1 cellular context compared by ENCODE assay signal in the genomic region with DNA sequence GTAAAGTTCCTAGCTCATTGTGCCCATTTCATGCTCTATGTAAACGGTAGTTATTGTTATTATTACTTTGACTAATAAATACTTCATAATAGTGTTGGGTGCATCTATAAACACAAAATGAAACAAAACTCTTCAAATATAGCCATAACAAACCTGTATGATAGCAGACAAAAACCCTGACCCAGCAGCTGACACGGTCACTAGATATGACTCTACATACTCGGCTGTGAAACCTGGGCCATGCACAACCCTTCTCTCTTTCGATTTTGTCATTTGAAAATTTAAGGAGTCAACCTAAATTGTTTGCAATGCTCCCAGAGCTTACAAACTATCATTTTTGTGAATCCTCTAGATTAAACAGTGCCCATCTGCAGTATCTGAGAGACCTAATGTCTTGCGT.
TF ChIP-seq lines count a peak whose summit lies in the region.

No MANE protein-coding gene starts in this region.

TF ChIP-seq in GM12878, 131 proteins besides CTCF, POLR2A, EP300 and RAD21:
- TF ChIP-seq PAX8 (IDR thresholded peaks at IDR 0.05): no peak
- TF ChIP-seq CBX3 (IDR thresholded peaks at IDR 0.05; ENCODE audit: borderline replicate concordance, low read depth): no peak
- no peak for TF ChIP-seq SMAD1 (IDR thresholded peaks at IDR 0.05; ENCODE audit: low read depth, partially characterized antibody)
- TF ChIP-seq JUND (IDR thresholded peaks at IDR 0.05; ENCODE audit: low read depth, low read length): no peak
- TF ChIP-seq, protein P1, sequence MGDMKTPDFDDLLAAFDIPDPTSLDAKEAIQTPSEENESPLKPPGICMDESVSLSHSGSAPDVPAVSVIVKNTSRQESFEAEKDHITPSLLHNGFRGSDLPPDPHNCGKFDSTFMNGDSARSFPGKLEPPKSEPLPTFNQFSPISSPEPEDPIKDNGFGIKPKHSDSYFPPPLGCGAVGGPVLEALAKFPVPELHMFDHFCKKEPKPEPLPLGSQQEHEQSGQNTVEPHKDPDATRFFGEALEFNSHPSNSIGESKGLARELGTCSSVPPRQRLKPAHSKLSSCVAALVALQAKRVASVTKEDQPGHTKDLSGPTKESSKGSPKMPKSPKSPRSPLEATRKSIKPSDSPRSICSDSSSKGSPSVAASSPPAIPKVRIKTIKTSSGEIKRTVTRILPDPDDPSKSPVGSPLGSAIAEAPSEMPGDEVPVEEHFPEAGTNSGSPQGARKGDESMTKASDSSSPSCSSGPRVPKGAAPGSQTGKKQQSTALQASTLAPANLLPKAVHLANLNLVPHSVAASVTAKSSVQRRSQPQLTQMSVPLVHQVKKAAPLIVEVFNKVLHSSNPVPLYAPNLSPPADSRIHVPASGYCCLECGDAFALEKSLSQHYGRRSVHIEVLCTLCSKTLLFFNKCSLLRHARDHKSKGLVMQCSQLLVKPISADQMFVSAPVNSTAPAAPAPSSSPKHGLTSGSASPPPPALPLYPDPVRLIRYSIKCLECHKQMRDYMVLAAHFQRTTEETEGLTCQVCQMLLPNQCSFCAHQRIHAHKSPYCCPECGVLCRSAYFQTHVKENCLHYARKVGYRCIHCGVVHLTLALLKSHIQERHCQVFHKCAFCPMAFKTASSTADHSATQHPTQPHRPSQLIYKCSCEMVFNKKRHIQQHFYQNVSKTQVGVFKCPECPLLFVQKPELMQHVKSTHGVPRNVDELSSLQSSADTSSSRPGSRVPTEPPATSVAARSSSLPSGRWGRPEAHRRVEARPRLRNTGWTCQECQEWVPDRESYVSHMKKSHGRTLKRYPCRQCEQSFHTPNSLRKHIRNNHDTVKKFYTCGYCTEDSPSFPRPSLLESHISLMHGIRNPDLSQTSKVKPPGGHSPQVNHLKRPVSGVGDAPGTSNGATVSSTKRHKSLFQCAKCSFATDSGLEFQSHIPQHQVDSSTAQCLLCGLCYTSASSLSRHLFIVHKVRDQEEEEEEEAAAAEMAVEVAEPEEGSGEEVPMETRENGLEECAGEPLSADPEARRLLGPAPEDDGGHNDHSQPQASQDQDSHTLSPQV (IDR thresholded peaks at IDR 0.05): no peak
- TF ChIP-seq, protein P2, sequence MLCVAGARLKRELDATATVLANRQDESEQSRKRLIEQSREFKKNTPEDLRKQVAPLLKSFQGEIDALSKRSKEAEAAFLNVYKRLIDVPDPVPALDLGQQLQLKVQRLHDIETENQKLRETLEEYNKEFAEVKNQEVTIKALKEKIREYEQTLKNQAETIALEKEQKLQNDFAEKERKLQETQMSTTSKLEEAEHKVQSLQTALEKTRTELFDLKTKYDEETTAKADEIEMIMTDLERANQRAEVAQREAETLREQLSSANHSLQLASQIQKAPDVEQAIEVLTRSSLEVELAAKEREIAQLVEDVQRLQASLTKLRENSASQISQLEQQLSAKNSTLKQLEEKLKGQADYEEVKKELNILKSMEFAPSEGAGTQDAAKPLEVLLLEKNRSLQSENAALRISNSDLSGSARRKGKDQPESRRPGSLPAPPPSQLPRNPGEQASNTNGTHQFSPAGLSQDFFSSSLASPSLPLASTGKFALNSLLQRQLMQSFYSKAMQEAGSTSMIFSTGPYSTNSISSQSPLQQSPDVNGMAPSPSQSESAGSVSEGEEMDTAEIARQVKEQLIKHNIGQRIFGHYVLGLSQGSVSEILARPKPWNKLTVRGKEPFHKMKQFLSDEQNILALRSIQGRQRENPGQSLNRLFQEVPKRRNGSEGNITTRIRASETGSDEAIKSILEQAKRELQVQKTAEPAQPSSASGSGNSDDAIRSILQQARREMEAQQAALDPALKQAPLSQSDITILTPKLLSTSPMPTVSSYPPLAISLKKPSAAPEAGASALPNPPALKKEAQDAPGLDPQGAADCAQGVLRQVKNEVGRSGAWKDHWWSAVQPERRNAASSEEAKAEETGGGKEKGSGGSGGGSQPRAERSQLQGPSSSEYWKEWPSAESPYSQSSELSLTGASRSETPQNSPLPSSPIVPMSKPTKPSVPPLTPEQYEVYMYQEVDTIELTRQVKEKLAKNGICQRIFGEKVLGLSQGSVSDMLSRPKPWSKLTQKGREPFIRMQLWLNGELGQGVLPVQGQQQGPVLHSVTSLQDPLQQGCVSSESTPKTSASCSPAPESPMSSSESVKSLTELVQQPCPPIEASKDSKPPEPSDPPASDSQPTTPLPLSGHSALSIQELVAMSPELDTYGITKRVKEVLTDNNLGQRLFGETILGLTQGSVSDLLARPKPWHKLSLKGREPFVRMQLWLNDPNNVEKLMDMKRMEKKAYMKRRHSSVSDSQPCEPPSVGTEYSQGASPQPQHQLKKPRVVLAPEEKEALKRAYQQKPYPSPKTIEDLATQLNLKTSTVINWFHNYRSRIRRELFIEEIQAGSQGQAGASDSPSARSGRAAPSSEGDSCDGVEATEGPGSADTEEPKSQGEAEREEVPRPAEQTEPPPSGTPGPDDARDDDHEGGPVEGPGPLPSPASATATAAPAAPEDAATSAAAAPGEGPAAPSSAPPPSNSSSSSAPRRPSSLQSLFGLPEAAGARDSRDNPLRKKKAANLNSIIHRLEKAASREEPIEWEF (IDR thresholded peaks at IDR 0.05; ENCODE audit: insufficient replicate concordance, low read depth, low read length): no peak
